In the genomic region with DNA sequence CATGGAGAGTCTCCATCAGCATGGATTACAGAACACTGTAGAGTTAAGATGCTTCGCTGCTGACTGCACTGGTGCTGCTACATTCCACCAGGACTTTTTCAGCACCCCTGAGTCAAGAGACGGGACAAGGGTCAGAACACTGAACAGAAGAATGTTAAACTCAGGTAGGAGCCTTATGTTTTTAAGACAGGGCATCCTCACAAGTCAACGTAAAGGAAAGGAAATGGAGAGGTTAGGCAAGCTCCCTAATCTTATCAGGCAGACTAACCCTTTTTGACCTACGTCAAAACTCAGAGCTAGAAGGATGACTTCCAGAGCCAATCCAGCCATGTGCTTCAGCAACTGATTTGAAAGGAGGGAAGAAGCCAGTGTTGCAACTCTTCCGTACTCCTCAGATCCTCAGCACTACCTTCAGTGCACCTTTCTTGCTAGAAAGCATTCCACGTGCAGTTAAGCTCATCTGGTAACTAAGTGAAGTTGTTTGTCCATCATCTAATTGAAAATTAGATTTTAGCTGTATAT, we compare ENCODE assay signal across 16 cellular contexts. TPM values are rescaled to one million over a fixed set of nuclear protein-coding genes. Genes with fewer than 3 reads are reported as not detected.
A peak's percentile ranks its signal among the peaks of the same experiment; 100 is the strongest.
DNase-seq lines count a peak whose midpoint lies in the region; ATAC-seq and TF ChIP-seq lines count a peak whose summit lies in the region.
"Had no signal": no experiment of that assay in that cellular context is flagged by ENCODE, and none has a peak within 500 bp of the region (broad histone marks: within the 10 kb centered on the region; RNA-seq: fewer than 3 reads in every experiment).

No MANE protein-coding gene starts in this region.

- H3K4me1 Mint-ChIP-seq in chondrocyte (ENCODE audit: low read depth), result peaks cover 62% of the 10 kb centered on the region
- H3K4me1 Mint-ChIP-seq in stimulated activated memory B cell treated with anti-CD40 and anti-IgM and Interleukin-4, amounts not matched to agents 10 μg/mL and 1 μg/mL and 100 μg/mL, for 72 hours, result peaks cover 5% of the 10 kb centered on the region

- no peak overlapping the region for H2AFZ ChIP-seq in hepatocyte

- H3K27me3 ChIP-seq in hepatocyte (no peaks in the 10 kb centered on the region), subcutaneous abdominal adipose tissue (ENCODE audit: control insufficient read depth in 5 of 5, insufficient read depth in 4 of 5, low read length in 5 of 5) (no peaks in the 10 kb centered on the region)

- H3K4me3 ChIP-seq in hepatocyte (no peak overlapping the region), subcutaneous abdominal adipose tissue (ENCODE audit: low read depth in 1 of 5, low read length in 5 of 5) (no peak overlapping the region)

- ATAC-seq in stimulated activated memory B cell treated with anti-CD40 and anti-IgM and Interleukin-4, amounts not matched to agents 10 μg/mL and 1 μg/mL and 100 μg/mL, for 72 hours, result no peak
- ATAC-seq in stimulated activated naive CD8-positive, alpha-beta T cell treated with anti-CD3 and anti-CD28 coated beads, Interleukin-15, Interleukin-2, amounts not matched to agents 100 U/mL and 50 U/mL, for 24 hours, result no peak
- no peak for ATAC-seq in GM21786 (IDR thresholded peaks at IDR 0.05; ENCODE audit: unreplicated experiment)
- ATAC-seq: activated CD8-positive, alpha-beta memory T cell treated with anti-CD3 and anti-CD28 coated beads, Interleukin-2, amount 10 ng/mL, durations not matched to agents 7 days and 5 days; stimulated activated naive CD8-positive, alpha-beta T cell treated with anti-CD3 and anti-CD28 coated beads, Interleukin-15, amount 100 ng/mL, for 72 hours had no signal

- H3K4me2 ChIP-seq in hepatocyte, result peak overlapping the region; percentile 32

- TF ChIP-seq CTCF in chondrocyte (IDR thresholded peaks at IDR 0.05) (no peak), hepatocyte (IDR thresholded peaks at IDR 0.05; ENCODE audit: poor library complexity) (no peak)

- peaks cover 21% of the 10 kb centered on the region for H3K36me3 Mint-ChIP-seq in chondrocyte (ENCODE audit: low read depth)
- peaks cover 21% of the 10 kb centered on the region for H3K36me3 Mint-ChIP-seq in stimulated activated memory B cell treated with anti-CD40 and anti-IgM and Interleukin-4, amounts not matched to agents 10 μg/mL and 1 μg/mL and 100 μg/mL, for 72 hours

- H3K9me3 Mint-ChIP-seq in chondrocyte (ENCODE audit: low read depth), result no peaks in the 10 kb centered on the region
- H3K9me3 Mint-ChIP-seq in stimulated activated memory B cell treated with anti-CD40 and anti-IgM and Interleukin-4, amounts not matched to agents 10 μg/mL and 1 μg/mL and 100 μg/mL, for 72 hours, result no peaks in the 10 kb centered on the region
- H3K9me3 Mint-ChIP-seq: dendritic cell treated with granulocyte-macrophage colony-stimulating factor and Interleukin-4, amounts not matched to agents 40 ng/mL and 50 ng/mL, for 4 days; stimulated activated naive CD8-positive, alpha-beta T cell treated with anti-CD3 and anti-CD28 coated beads, Interleukin-15, amount 100 ng/mL, for 72 hours had no signal

- peak overlapping the region; percentile 70 for H3K27ac ChIP-seq in hepatocyte
- H3K27ac ChIP-seq in subcutaneous abdominal adipose tissue (ENCODE audit: low read depth, low read length), result peak overlapping the region; percentile 83

- H3K36me3 ChIP-seq in hepatocyte (replicated peaks; ENCODE audit: insufficient read depth, low read depth) (no peaks in the 10 kb centered on the region), subcutaneous abdominal adipose tissue (ENCODE audit: control insufficient read depth in 5 of 5, insufficient read depth in 5 of 5, low read length in 5 of 5) (peaks cover 0 to 16% (median 12%) of the 10 kb centered on the region in 5 donors)

- no peaks in the 10 kb centered on the region for H3K27me3 Mint-ChIP-seq in chondrocyte (ENCODE audit: low read depth)
- no peaks in the 10 kb centered on the region for H3K27me3 Mint-ChIP-seq in stimulated activated memory B cell treated with anti-CD40 and anti-IgM and Interleukin-4, amounts not matched to agents 10 μg/mL and 1 μg/mL and 100 μg/mL, for 72 hours
- H3K27me3 Mint-ChIP-seq: activated CD8-positive, alpha-beta memory T cell treated with anti-CD3 and anti-CD28 coated beads, Interleukin-2, amount 10 ng/mL, durations not matched to agents 7 days and 5 days; dendritic cell treated with granulocyte-macrophage colony-stimulating factor and Interleukin-4, amounts not matched to agents 40 ng/mL and 50 ng/mL, for 4 days; stimulated activated naive CD8-positive, alpha-beta T cell treated with anti-CD3 and anti-CD28 coated beads, Interleukin-15, amount 100 ng/mL, for 72 hours had no signal

- H3K27ac Mint-ChIP-seq in chondrocyte (ENCODE audit: unreplicated experiment), result peak overlapping the region; percentile 79
- H3K27ac Mint-ChIP-seq in stimulated activated memory B cell treated with anti-CD40 and anti-IgM and Interleukin-4, amounts not matched to agents 10 μg/mL and 1 μg/mL and 100 μg/mL, for 72 hours, result no peak overlapping the region
- H3K27ac Mint-ChIP-seq: activated CD8-positive, alpha-beta memory T cell treated with anti-CD3 and anti-CD28 coated beads, Interleukin-2, amount 10 ng/mL, durations not matched to agents 7 days and 5 days; stimulated activated naive CD8-positive, alpha-beta T cell treated with anti-CD3 and anti-CD28 coated beads, Interleukin-15, amount 100 ng/mL, for 72 hours had no signal

- DNase-seq in NCI-H226 (peak; percentile 82), chondrocyte (ENCODE audit: low spot score) (no peak), hepatocyte (ENCODE audit: low spot score) (no peak), pons (ENCODE audit: low spot score) (no peak)
- DNase-seq in stimulated activated naive CD8-positive, alpha-beta T cell treated with anti-CD3 and anti-CD28 coated beads, Interleukin-15, Interleukin-2, amounts not matched to agents 100 U/mL and 50 U/mL, for 24 hours, result no peak
- DNase-seq: activated CD8-positive, alpha-beta memory T cell treated with anti-CD3 and anti-CD28 coated beads, Interleukin-2, amount 10 ng/mL, durations not matched to agents 7 days and 5 days; left cardiac atrium; NCI-H1417 treated with DMSO at 0.1 percent for 48 hours; NK-92 treated with Interleukin-12 subunit alpha and Interleukin-12 subunit beta, amount 100 ng/mL, for 24 hours; posterior cingulate gyrus; SHP77; stimulated activated naive CD8-positive, alpha-beta T cell treated with anti-CD3 and anti-CD28 coated beads, Interleukin-15, amount 100 ng/mL, for 72 hours had no signal

- H3K9me2 ChIP-seq in hepatocyte (replicated peaks; ENCODE audit: insufficient read depth), result no peaks in the 10 kb centered on the region

- H3K4me1 ChIP-seq in hepatocyte (ENCODE audit: insufficient read depth), result peaks cover 37% of the 10 kb centered on the region
- H3K4me1 ChIP-seq in subcutaneous abdominal adipose tissue (ENCODE audit: control insufficient read depth in 5 of 5, insufficient read depth in 5 of 5, low read length in 5 of 5), result peaks cover 12 to 81% (median 65%) of the 10 kb centered on the region in 5 donors

- H3K9ac ChIP-seq in subcutaneous abdominal adipose tissue (ENCODE audit: low read length in 5 of 5), result peak overlapping the region in 1 of 5 donors; percentile 11

- H3K9me3 ChIP-seq in hepatocyte (ENCODE audit: low read depth) (no peaks in the 10 kb centered on the region), subcutaneous abdominal adipose tissue (ENCODE audit: control insufficient read depth in 5 of 5, low read length in 5 of 5) (no peaks in the 10 kb centered on the region)

- no peaks in the 10 kb centered on the region for H4K20me1 ChIP-seq in hepatocyte (ENCODE audit: insufficient read depth, poor library complexity, severe bottlenecking)

- 65% methylated on average over 6 of the region's 6 CpGs for WGBS in hepatocyte (ENCODE audit: low lambda C conversion rate, missing lambda C conversion rate)

- H3K79me2 ChIP-seq in hepatocyte, result peaks cover 23% of the 10 kb centered on the region

- no peak overlapping the region for H3K4me3 Mint-ChIP-seq in chondrocyte (ENCODE audit: unreplicated experiment)
- H3K4me3 Mint-ChIP-seq in stimulated activated memory B cell treated with anti-CD40 and anti-IgM and Interleukin-4, amounts not matched to agents 10 μg/mL and 1 μg/mL and 100 μg/mL, for 72 hours, result no peak overlapping the region
- H3K4me3 Mint-ChIP-seq: activated CD8-positive, alpha-beta memory T cell treated with anti-CD3 and anti-CD28 coated beads, Interleukin-2, amount 10 ng/mL, durations not matched to agents 7 days and 5 days; dendritic cell treated with granulocyte-macrophage colony-stimulating factor and Interleukin-4, amounts not matched to agents 40 ng/mL and 50 ng/mL, for 4 days; stimulated activated naive CD8-positive, alpha-beta T cell treated with anti-CD3 and anti-CD28 coated beads, Interleukin-15, amount 100 ng/mL, for 72 hours had no signal

RNA-seq across cellular contexts. Expression of a gene that starts 46.8 kb away (rescaled TPM):
- 2.9 to 6.9 TPM (median 4.0 TPM) in 3 replicates for total RNA-seq in chondrocyte
- 3.6 and 9.4 TPM in 2 replicates for total RNA-seq in hepatocyte
- 2.9 and 3.5 TPM in 2 replicates for polyA plus RNA-seq in hepatocyte

RNA-seq across cellular contexts. Expression of a gene that starts 46.9 kb away (rescaled TPM):
- 11.5 to 17.7 TPM (median 13.3 TPM) in 3 replicates for total RNA-seq in chondrocyte
- 20.8 and 26.9 TPM in 2 replicates for total RNA-seq in hepatocyte
- 6.9 and 19.1 TPM in 2 replicates for polyA plus RNA-seq in hepatocyte

RNA-seq across cellular contexts. Expression of a gene that starts 47.0 kb away (rescaled TPM):
- total RNA-seq in chondrocyte (40.9 to 46.0 TPM (median 44.4 TPM) in 3 replicates), hepatocyte (38.1 and 40.3 TPM in 2 replicates)
- polyA plus RNA-seq in hepatocyte, result 10.3 and 15.0 TPM in 2 replicates

RNA-seq across cellular contexts. Expression of a gene that starts 47.4 kb away (rescaled TPM):
- total RNA-seq in chondrocyte (18.1 to 20.1 TPM (median 18.5 TPM) in 3 replicates), hepatocyte (60.0 and 61.5 TPM in 2 replicates)
- 48.9 and 57.3 TPM in 2 replicates for polyA plus RNA-seq in hepatocyte
